Comparison of ENCODE assay signal across 8 cellular contexts in genomic region chr5:116575635-116576042, GRCh38. TPM values are rescaled to one million over a fixed set of nuclear protein-coding genes. Genes with fewer than 3 reads are reported as not detected.
DNase-seq lines count a peak whose midpoint lies in the region; ATAC-seq and TF ChIP-seq lines count a peak whose summit lies in the region.

No MANE protein-coding gene starts in this region.

- H3K4me2 ChIP-seq in Loucy (ENCODE audit: low read depth, low read length, poor library complexity, severe bottlenecking): peak overlapping the region; percentile 96
- no peak overlapping the region; the same call in 1 of the 2 replicates for H3K4me2 ChIP-seq in OCI-LY7 (ENCODE audit: low read length)

- H2AFZ ChIP-seq in Loucy (ENCODE audit: low read length) (peak overlapping the region; percentile 75), OCI-LY7 (ENCODE audit: low read length) (no peak overlapping the region)

- H3K9ac ChIP-seq in Loucy (ENCODE audit: low read depth, low read length, poor library complexity, severe bottlenecking): no peak overlapping the region

- H3F3A ChIP-seq in Loucy (ENCODE audit: low read depth): no peaks in the 10 kb centered on the region

- no peaks in the 10 kb centered on the region for H3K9me3 Mint-ChIP-seq in Calu3 (ENCODE audit: low read depth, unreplicated experiment)
- H3K9me3 Mint-ChIP-seq in naive thymus-derived CD4-positive, alpha-beta T cell: peaks cover 0 to 11% (median 0%) of the 10 kb centered on the region in 11 donors

- H3K9me2 ChIP-seq in Loucy (replicated peaks; ENCODE audit: low read depth, low read length) (no peaks in the 10 kb centered on the region), OCI-LY7 (ENCODE audit: insufficient read depth, low read length) (no peaks in the 10 kb centered on the region)

- peaks cover 28% of the 10 kb centered on the region for H3K27me3 ChIP-seq in Loucy (ENCODE audit: insufficient read depth, low read length, poor library complexity, severe bottlenecking)
- no peaks in the 10 kb centered on the region for H3K27me3 ChIP-seq in ectodermal cell (ENCODE audit: control insufficient read depth, insufficient read depth, low read length, poor library complexity, severe bottlenecking)
- H3K27me3 ChIP-seq in naive thymus-derived CD4-positive, alpha-beta T cell (ENCODE audit: control insufficient read depth in 2 of 2, insufficient read depth in 2 of 2, low read length in 2 of 2): peaks cover 0 to 12% of the 10 kb centered on the region in 2 donors

- no peak overlapping the region for H3K27ac ChIP-seq in ectodermal cell (ENCODE audit: insufficient read depth, low read depth, low read length, poor library complexity, severe bottlenecking)
- no peak overlapping the region for H3K27ac ChIP-seq in naive thymus-derived CD4-positive, alpha-beta T cell (ENCODE audit: low read depth, low read length)
- H3K27ac ChIP-seq in OCI-LY7 (ENCODE audit: low read depth, low read length, poor library complexity, severe bottlenecking): no peak overlapping the region

- no peaks in the 10 kb centered on the region for H3K27me3 Mint-ChIP-seq in Calu3 (ENCODE audit: unreplicated experiment)
- peaks cover 59 to 87% (median 67%) of the 10 kb centered on the region in 5 donors for H3K27me3 Mint-ChIP-seq in naive thymus-derived CD4-positive, alpha-beta T cell

- DNase-seq in Calu3 (peak; percentile 32), OCI-LY7 (ENCODE audit: low spot score) (no peak)
- DNase-seq in naive thymus-derived CD4-positive, alpha-beta T cell: no peak

- BruUV-seq in Calu3 (replicated peaks; lab: Mats Ljungman, UMichigan) (no TSS peak), OCI-LY7 (replicated peaks; lab: Mats Ljungman, UMichigan) (no TSS peak)

- TF ChIP-seq CTCF in Calu3 (IDR thresholded peaks at IDR 0.05; ENCODE audit: unreplicated experiment): no peak
- no peak for TF ChIP-seq CTCF in Loucy (conservative IDR thresholded peaks at IDR 0.05; ENCODE audit: low read length)
- no peak for TF ChIP-seq CTCF in OCI-LY7 (conservative IDR thresholded peaks at IDR 0.05; ENCODE audit: low read length)

- H3K9me3 ChIP-seq in Loucy (ENCODE audit: insufficient read depth, low read depth, low read length): no peaks in the 10 kb centered on the region
- H3K9me3 ChIP-seq in ectodermal cell (ENCODE audit: control insufficient read depth, low read length): no peaks in the 10 kb centered on the region
- no peaks in the 10 kb centered on the region for H3K9me3 ChIP-seq in naive thymus-derived CD4-positive, alpha-beta T cell (ENCODE audit: control insufficient read depth in 2 of 3, low read length in 3 of 3)
- H3K9me3 ChIP-seq in OCI-LY7 (ENCODE audit: low read length): no peaks in the 10 kb centered on the region

- H3K4me3 ChIP-seq in Loucy (ENCODE audit: low read length, poor library complexity, severe bottlenecking) (peak overlapping the region; percentile 77), ectodermal cell (ENCODE audit: insufficient read depth, low read depth, low read length) (peak overlapping the region; percentile 71), OCI-LY7 (ENCODE audit: low read depth, low read length, poor library complexity, severe bottlenecking) (no peak overlapping the region)
- no peak overlapping the region for H3K4me3 ChIP-seq in naive thymus-derived CD4-positive, alpha-beta T cell (ENCODE audit: low read length)

- H3K4me3 Mint-ChIP-seq in Calu3 (ENCODE audit: low read depth, unreplicated experiment): peak overlapping the region; percentile 96
- peak overlapping the region in 9 of 10 donors; percentile 55 to 79 (median 65) for H3K4me3 Mint-ChIP-seq in naive thymus-derived CD4-positive, alpha-beta T cell

- CTCF ChIA-PET in Calu3 (lab: Charles Lee): interaction anchor here (0.7 to 2.8 kb wide), 17 partner anchors 10 to 1597 kb away, joined by 3 to 29 read pairs (median 5); no protein-coding TSS in a partner anchor
- CTCF ChIA-PET in naive thymus-derived CD4-positive, alpha-beta T cell (lab: Charles Lee): no interaction called here
- CTCF ChIA-PET in OCI-LY7 (lab: Charles Lee; ENCODE audit: unreplicated experiment): no interaction called here

- intact Hi-C loops in Calu3 (cut with micrococcal nuclease; ENCODE audit: unreplicated experiment) (loop anchor here (1.0 to 10.0 kb wide), 7 partner anchors 39 to 499 kb away; no protein-coding TSS in a partner anchor), OCI-LY7 (cut with micrococcal nuclease; ENCODE audit: unreplicated experiment) (loop anchor here (5.0 kb wide), 1 partner anchor 372 kb away; no protein-coding TSS in a partner anchor)
- intact Hi-C loops in naive thymus-derived CD4-positive, alpha-beta T cell (cut with micrococcal nuclease): loop anchor here in 1 of 2 donors (1.0 to 10.0 kb wide), 2 partner anchors 373 to 611 kb away; partner anchors contain the start of gene LVRN

- H3K36me3 Mint-ChIP-seq in Calu3 (ENCODE audit: insufficient read depth, unreplicated experiment): peaks cover 54% of the 10 kb centered on the region
- no peaks in the 10 kb centered on the region for H3K36me3 Mint-ChIP-seq in naive thymus-derived CD4-positive, alpha-beta T cell

- WGBS in ectodermal cell, 2 experiments: 1% methylated on average over 21 of the region's 21 CpGs

- ATAC-seq in naive thymus-derived CD4-positive, alpha-beta T cell: no peak
- ATAC-seq in HG03378 (IDR thresholded peaks at IDR 0.05; ENCODE audit: unreplicated experiment) (no peak), HG02884 (IDR thresholded peaks at IDR 0.05; ENCODE audit: unreplicated experiment) (no peak), HG03342 (IDR thresholded peaks at IDR 0.05; ENCODE audit: unreplicated experiment) (no peak)

- POLR2A ChIA-PET in naive thymus-derived CD4-positive, alpha-beta T cell (lab: Charles Lee): no interaction called here
- POLR2A ChIA-PET in OCI-LY7 (lab: Charles Lee): interaction anchor here (0.7 kb wide), 2 partner anchors 490 to 1270 kb away, joined by 4 to 5 read pairs; no protein-coding TSS in a partner anchor

- H3K36me3 ChIP-seq in Loucy (ENCODE audit: insufficient read depth, low read length) (no peaks in the 10 kb centered on the region), ectodermal cell (ENCODE audit: control insufficient read depth, insufficient read depth, low read length) (no peaks in the 10 kb centered on the region), OCI-LY7 (ENCODE audit: insufficient read depth, low read length) (no peaks in the 10 kb centered on the region)
- H3K36me3 ChIP-seq in naive thymus-derived CD4-positive, alpha-beta T cell (ENCODE audit: control insufficient read depth in 2 of 3, insufficient read depth in 3 of 3, low read length in 3 of 3): no peaks in the 10 kb centered on the region

- H3K79me2 ChIP-seq in Loucy (ENCODE audit: insufficient read depth, low read length) (no peaks in the 10 kb centered on the region), OCI-LY7 (ENCODE audit: insufficient read depth, low read depth, low read length) (no peaks in the 10 kb centered on the region)

- H3K4me1 ChIP-seq in Loucy (ENCODE audit: insufficient read depth, low read length, poor library complexity, severe bottlenecking) (peaks cover 17% of the 10 kb centered on the region), ectodermal cell (ENCODE audit: control insufficient read depth, insufficient read depth, low read length) (peaks cover 10% of the 10 kb centered on the region), OCI-LY7 (ENCODE audit: insufficient read depth, low read length, poor library complexity, severe bottlenecking) (no peaks in the 10 kb centered on the region)
- H3K4me1 ChIP-seq in naive thymus-derived CD4-positive, alpha-beta T cell (ENCODE audit: control insufficient read depth in 2 of 2, insufficient read depth in 2 of 2, low read length in 2 of 2): peaks cover 0 to 8% of the 10 kb centered on the region in 2 donors

- no peaks in the 10 kb centered on the region for H4K20me1 ChIP-seq in Loucy (ENCODE audit: insufficient read depth, low read length, poor library complexity, severe bottlenecking)
- H4K20me1 ChIP-seq in OCI-LY7 (ENCODE audit: insufficient read depth, low read length): no peaks in the 10 kb centered on the region

- peak overlapping the region; percentile 81 for H3K27ac Mint-ChIP-seq in Calu3 (ENCODE audit: unreplicated experiment)
- peak overlapping the region in 1 of 9 donors; percentile 2 for H3K27ac Mint-ChIP-seq in naive thymus-derived CD4-positive, alpha-beta T cell

- H3K4me1 Mint-ChIP-seq in Calu3 (ENCODE audit: low read depth, unreplicated experiment): peaks cover 24% of the 10 kb centered on the region
- H3K4me1 Mint-ChIP-seq in naive thymus-derived CD4-positive, alpha-beta T cell: peaks cover 15 to 31% (median 22%) of the 10 kb centered on the region in 7 donors

RNA-seq across cellular contexts. Expression of gene SEMA6A, which starts 1.0 kb away (rescaled TPM):
- total RNA-seq in Calu3 (2022): 53.3 and 54.7 TPM in 2 replicates
- 74.9 TPM for polyA plus RNA-seq in ectodermal cell (2013, experiment 1 of 4)
- polyA plus RNA-seq in ectodermal cell (2013, experiment 2 of 4): 74.8 TPM
- polyA plus RNA-seq in ectodermal cell (2013, experiment 3 of 4): 45.0 TPM
- polyA plus RNA-seq in ectodermal cell (2013, experiment 4 of 4): 45.7 TPM
- total RNA-seq in naive thymus-derived CD4-positive, alpha-beta T cell: not detected
- 1 to 10 TPM in 1 of 2 donors, under 1 TPM in 1; 0.87 to 1.5 TPM for polyA plus RNA-seq in naive thymus-derived CD4-positive, alpha-beta T cell
- total RNA-seq in OCI-LY7 (2014; rRNA removed; shearing (Covaris generic)): not detected in 2 replicates
- not detected in 2 replicates for total RNA-seq in OCI-LY7 (2022)

Comparison
In these comparisons a context has a peak if more than half of its experiments do, and no peak if none do; other contexts are left out.
1. H3K4me3 ChIP-seq: peak in Loucy (single experiment) and ectodermal cell (single experiment); none in naive thymus-derived CD4-positive, alpha-beta T cell (single experiment) and OCI-LY7 (single experiment).
2. RNA of gene SEMA6A, which starts 1.0 kb away (total RNA-seq): 53.3 to 54.7 TPM in Calu3; not detected in naive thymus-derived CD4-positive, alpha-beta T cell and not detected in OCI-LY7; every median in the first group is over 10 times any median in the second.